8 cellular contexts compared by ENCODE assay signal in genomic region chr16:69339289-69340094, GRCh38. TPM values are rescaled to one million over a fixed set of nuclear protein-coding genes. Genes with fewer than 3 reads are reported as not detected.
DNase-seq lines count a peak whose midpoint lies in the region; ATAC-seq and TF ChIP-seq lines count a peak whose summit lies in the region.

Gene COG8 (minus strand): TSS chr16:69339564. CDS start chr16:69339552, 12 bp downstream.
Gene NIP7 (plus strand): TSS chr16:69339772. CDS start chr16:69339830, 58 bp downstream.

- H3K9me3 Mint-ChIP-seq in natural killer cell treated with Interleukin-12 subunit alpha and Interleukin-12 subunit beta and Interleukin-15 and Interleukin-18, amount 100 ng/mL, for 72 hours, result no peaks in the 10 kb centered on the region

- H3K4me3 Mint-ChIP-seq in natural killer cell treated with Interleukin-12 subunit alpha and Interleukin-12 subunit beta and Interleukin-15 and Interleukin-18, amount 100 ng/mL, for 72 hours, result peak within 1 kb of the TSS; percentile 96

- H3K4me3 ChIP-seq in H7 (ENCODE audit: insufficient read depth, low read depth, low read length) (peak within 1 kb of the TSS; percentile 100), fibroblast of pulmonary artery (replicated peaks; ENCODE audit: low read depth, low read length) (peak within 1 kb of the TSS; percentile 97)

- no peaks in the 10 kb centered on the region for H3K27me3 ChIP-seq in H7 (ENCODE audit: control insufficient read depth, insufficient read depth, low read length)

- H3K27ac Mint-ChIP-seq in natural killer cell treated with Interleukin-12 subunit alpha and Interleukin-12 subunit beta and Interleukin-15 and Interleukin-18, amount 100 ng/mL, for 72 hours, result peak within 1 kb of the TSS; percentile 86 to 98

- H3K36me3 ChIP-seq in H7 (replicated peaks; ENCODE audit: control insufficient read depth, insufficient read depth, low read length), result peaks cover 28% of the 10 kb centered on the region

- no peaks in the 10 kb centered on the region for H3K27me3 Mint-ChIP-seq in natural killer cell treated with Interleukin-12 subunit alpha and Interleukin-12 subunit beta and Interleukin-15 and Interleukin-18, amount 100 ng/mL, for 72 hours

- peaks cover 37% of the 10 kb centered on the region for H3K36me3 Mint-ChIP-seq in natural killer cell treated with Interleukin-12 subunit alpha and Interleukin-12 subunit beta and Interleukin-15 and Interleukin-18, amount 100 ng/mL, for 72 hours

- in situ Hi-C loops in G401 (cut with HindIII; ENCODE audit: low sequenced_read_pairs), result no loop called here

- H3K4me1 Mint-ChIP-seq in natural killer cell treated with Interleukin-12 subunit alpha and Interleukin-12 subunit beta and Interleukin-15 and Interleukin-18, amount 100 ng/mL, for 72 hours (ENCODE audit: low read depth in 2 of 2), result peaks cover 38 to 39% of the 10 kb centered on the region in 2 donors

- TF ChIP-seq CTCF in fibroblast of pulmonary artery (IDR thresholded peaks at IDR 0.05; ENCODE audit: low read length, missing control alignments), result peak; percentile 79

- DNase-seq in G401 (ENCODE audit: low spot score) (peak; percentile 99), H7 (peak; percentile 95), M059J (ENCODE audit: low read depth) (peak; percentile 99), SHP77 (lab: John Stamatoyannopoulos, UW) (peak; percentile 99), fibroblast of pulmonary artery (ENCODE audit: low read depth) (peak; percentile 99)
- peak; percentile 89 for DNase-seq in activated effector memory CD4-positive, alpha-beta T cell treated with Interleukin-2 at 50 U/mL for 16 hours
- peak; percentile 94 for DNase-seq in natural killer cell treated with Interleukin-12 subunit alpha and Interleukin-12 subunit beta and Interleukin-15 and Interleukin-18, amount 100 ng/mL, for 72 hours (ENCODE audit: low spot score)
- peak; percentile 94 for DNase-seq in stimulated activated naive CD8-positive, alpha-beta T cell treated with anti-CD3 and anti-CD28 coated beads, Interleukin-15, Interleukin-2, amounts not matched to agents 100 U/mL and 50 U/mL, for 24 hours

- ATAC-seq in natural killer cell treated with Interleukin-12 subunit alpha and Interleukin-12 subunit beta and Interleukin-15 and Interleukin-18, amount 100 ng/mL, for 72 hours, result peak; percentile 96 to 97
- ATAC-seq in stimulated activated naive CD8-positive, alpha-beta T cell treated with anti-CD3 and anti-CD28 coated beads, Interleukin-15, Interleukin-2, amounts not matched to agents 100 U/mL and 50 U/mL, for 24 hours, result peak; percentile 95

RNA-seq across cellular contexts. Expression of gene COG8, which starts in this region (rescaled TPM):
- 71.6 and 77.0 TPM in 2 replicates for total RNA-seq in G401 (2014; rRNA removed; shearing (Covaris generic))
- total RNA-seq in H7 (2014; rRNA removed; shearing (Covaris generic)), result 63.1 and 71.0 TPM in 2 replicates
- 31.7 and 36.8 TPM in 2 replicates for total RNA-seq in M059J (2014; rRNA removed; shearing (Covaris generic))
- total RNA-seq in natural killer cell treated with Interleukin-12 subunit alpha and Interleukin-12 subunit beta and Interleukin-15 and Interleukin-18, amount 100 ng/mL, for 72 hours, result 10 to 100 TPM; 29.6 to 39.0 TPM

RNA-seq across cellular contexts. Expression of gene NIP7, which starts in this region (rescaled TPM):
- total RNA-seq in G401 (2014; rRNA removed; shearing (Covaris generic)), result 33.0 and 35.3 TPM in 2 replicates
- 30.7 and 31.0 TPM in 2 replicates for total RNA-seq in H7 (2014; rRNA removed; shearing (Covaris generic))
- 24.5 and 29.4 TPM in 2 replicates for total RNA-seq in M059J (2014; rRNA removed; shearing (Covaris generic))
- total RNA-seq in natural killer cell treated with Interleukin-12 subunit alpha and Interleukin-12 subunit beta and Interleukin-15 and Interleukin-18, amount 100 ng/mL, for 72 hours, result 10 to 100 TPM; 52.3 to 82.8 TPM

Comparison
In these comparisons a context has a peak if more than half of its experiments do, and no peak if none do; other contexts are left out.
1. Peak in every context shown above with its lines: DNase-seq, ATAC-seq and H3K4me3 ChIP-seq.